Comparison of ENCODE assay signal across 13 cellular contexts in the genomic region with DNA sequence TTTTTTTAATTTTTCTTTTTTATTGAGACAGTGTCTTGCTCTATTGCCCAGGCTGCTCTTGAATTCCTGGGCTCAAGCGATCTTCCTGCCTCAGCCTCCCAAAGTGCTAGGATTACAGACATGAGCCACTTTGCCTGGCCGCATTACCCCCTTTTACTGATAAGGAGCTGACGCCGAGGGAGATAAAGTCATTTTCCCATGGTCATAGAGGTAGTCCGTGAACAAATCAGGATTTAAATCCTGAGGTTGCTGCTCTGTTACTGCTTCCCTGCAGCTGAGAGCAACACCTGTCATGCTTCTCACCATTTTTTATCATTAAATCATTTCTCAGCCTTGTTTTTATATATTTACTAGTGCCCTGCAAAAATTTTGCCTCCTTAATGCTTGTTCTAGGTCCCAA.
"Had no signal": no experiment of that assay in that cellular context is flagged by ENCODE, and none has a peak within 500 bp of the region (broad histone marks: within the 10 kb centered on the region; RNA-seq: fewer than 3 reads in every experiment).

No MANE protein-coding gene starts in this region.

- H3K9me3 ChIP-seq: thyroid gland had no signal

- H3K27ac ChIP-seq: thyroid gland had no signal

- H3K36me3 ChIP-seq: lower lobe of right lung, thyroid gland had no signal

- H3K4me3 ChIP-seq: coronary artery, lower lobe of right lung, thyroid gland had no signal

- DNase-seq: activated CD4-positive, alpha-beta memory T cell treated with anti-CD3 and anti-CD28 coated beads for 36 hours; activated naive CD4-positive, alpha-beta T cell; activated naive CD8-positive, alpha-beta T cell treated with anti-CD3 and anti-CD28 coated beads for 36 hours; activated T-cell treated with anti-CD3 and anti-CD28 coated beads for 4 hours; erythroblast; lower lobe of right lung; natural killer cell; stimulated activated CD4-positive, alpha-beta T cell treated with anti-CD3 and anti-CD28 coated beads, Interleukin-12 subunit alpha, Interleukin-12 subunit beta, amount 100 ng/mL, for 4 hours; stimulated activated CD4-positive, alpha-beta T cell treated with anti-CD3 and anti-CD28 coated beads, Interleukin-1b, Interleukin-23, amount 100 ng/mL, for 48 hours; stimulated activated CD8-positive, alpha-beta memory T cell treated with anti-CD3 and anti-CD28 coated beads, Interleukin-4, amount 100 ng/mL, for 48 hours; stimulated activated naive CD4-positive, alpha-beta T cell treated with Interleukin-2 at 50 U/mL for 16 hours; thyroid gland had no signal

- H3K27me3 ChIP-seq: thyroid gland had no signal

- H3K4me1 ChIP-seq: lower lobe of right lung, thyroid gland had no signal
